ENCODE assay signal across 15 cellular contexts in the genomic region with DNA sequence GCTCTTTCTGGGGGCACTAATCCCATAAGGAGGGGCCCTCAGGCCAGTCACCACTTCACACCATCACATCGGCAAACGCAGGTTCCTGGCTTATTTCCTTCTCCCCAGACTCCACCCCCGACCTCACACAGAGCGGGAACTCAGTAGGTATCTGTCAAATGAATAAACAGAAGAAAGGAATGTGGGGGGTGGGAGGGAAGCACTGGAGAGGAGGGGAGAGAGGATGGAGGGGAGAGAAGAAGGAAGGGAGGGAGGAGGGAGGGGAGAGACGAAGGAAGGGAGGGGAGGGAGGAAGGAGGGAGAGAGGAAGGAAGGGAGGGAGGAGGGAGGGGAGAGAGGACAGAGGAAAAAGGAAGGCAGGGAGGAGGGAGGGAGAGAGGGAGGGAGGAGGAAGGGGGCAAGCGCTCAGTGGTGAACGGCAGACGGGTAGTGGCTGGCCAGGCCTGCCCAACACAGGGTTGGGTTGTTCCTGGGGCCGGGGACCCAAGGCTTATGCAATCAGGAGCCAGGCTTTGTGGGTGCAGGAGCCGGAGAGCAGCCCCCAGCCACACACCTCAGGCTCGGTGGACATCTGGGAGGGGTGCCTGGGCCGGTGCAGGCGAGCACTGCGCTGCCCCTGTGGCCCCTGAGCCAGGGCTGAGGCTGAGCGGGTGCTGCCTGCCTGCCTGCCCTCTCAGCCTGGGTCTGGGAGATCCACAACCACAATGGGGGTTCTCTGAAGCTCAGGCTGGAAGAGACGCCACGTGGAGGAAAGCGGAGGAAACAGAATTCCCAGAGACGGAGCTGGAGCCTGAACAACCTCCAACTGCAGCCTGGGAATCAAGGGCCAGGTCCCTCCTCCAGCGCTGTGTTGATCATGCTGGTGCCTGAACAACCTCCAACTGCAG. TPM values are rescaled to one million over a fixed set of nuclear protein-coding genes. Genes with fewer than 3 reads are reported as not detected.
DNase-seq lines count a peak whose midpoint lies in the region; ATAC-seq, FAIRE-seq and TF ChIP-seq lines count a peak whose summit lies in the region.
"Had no signal": no experiment of that assay in that cellular context is flagged by ENCODE, and none has a peak within 500 bp of the region (broad histone marks: within the 10 kb centered on the region; RNA-seq: fewer than 3 reads in every experiment).

No MANE protein-coding gene starts in this region.

- H3K36me3 ChIP-seq in endothelial cell of umbilical vein (ENCODE audit: control insufficient read depth in 2 of 2, extremely low read depth in 1 of 2, insufficient read depth in 2 of 2, low read length in 2 of 2), result no peaks in the 10 kb centered on the region
- no peaks in the 10 kb centered on the region for H3K36me3 ChIP-seq in spleen
- H3K36me3 ChIP-seq: lower lobe of right lung, ovary had no signal

- H2AFZ ChIP-seq in endothelial cell of umbilical vein (ENCODE audit: low read depth, low read length), result no peak overlapping the region

- H3K27me3 Mint-ChIP-seq in activated T-cell treated with anti-CD3 and anti-CD28 coated beads, Interleukin-2, amount 50 U/mL, for 4 hours (ENCODE audit: low read depth), result peaks cover 8% of the 10 kb centered on the region

- H3K4me2 ChIP-seq in endothelial cell of umbilical vein (ENCODE audit: insufficient read depth, low read length), result no peak overlapping the region

- H3K4me1 ChIP-seq in endothelial cell of umbilical vein (ENCODE audit: control insufficient read depth, extremely low read depth, insufficient read depth, low read length) (no peaks in the 10 kb centered on the region), spleen (peaks cover 5 to 67% (median 45%) of the 10 kb centered on the region in 6 donors)

- no TSS peak for BruUV-seq in endothelial cell of umbilical vein (replicated peaks; lab: Mats Ljungman, UMichigan)

- peak overlapping the region; percentile 26 for H3K4me3 Mint-ChIP-seq in activated T-cell treated with anti-CD3 and anti-CD28 coated beads, Interleukin-2, amount 50 U/mL, for 4 hours

- FAIRE-seq in endothelial cell of umbilical vein (lab: Jason Lieb, UNC) (no peak), frontal cortex (lab: Jason Lieb, UNC) (no peak)
- FAIRE-seq: colon had no signal

- no peaks in the 10 kb centered on the region for H3K27me3 ChIP-seq in endothelial cell of umbilical vein (ENCODE audit: control insufficient read depth in 2 of 2, insufficient read depth in 2 of 2, low read length in 2 of 2)
- H3K27me3 ChIP-seq in spleen (replicated peaks in 1 of 7), result peaks cover 0 to 19% (median 0%) of the 10 kb centered on the region in 7 donors
- H3K27me3 ChIP-seq: ovary had no signal

- no peak for TF ChIP-seq POLR2A in endothelial cell of umbilical vein (IDR thresholded peaks at IDR 0.05; ENCODE audit: low read depth, low read length)
- no peak for TF ChIP-seq POLR2A in spleen (IDR thresholded peaks at IDR 0.05)

- POLR2A ChIA-PET in endothelial cell of umbilical vein (lab: Charles Lee), result no interaction called here

- dilution Hi-C loops in endothelial cell of umbilical vein (cut with MboI; ENCODE audit: extremely low pct_ligation_motif_present, low sequenced_read_pairs), result no loop called here

- H3K27ac ChIP-seq in endothelial cell of umbilical vein (ENCODE audit: insufficient read depth, low read depth, low read length), result no peak overlapping the region
- no peak overlapping the region for H3K27ac ChIP-seq in spleen
- H3K27ac ChIP-seq: lower lobe of right lung, ovary, VCaP had no signal

- TF ChIP-seq CTCF in endothelial cell of umbilical vein (IDR thresholded peaks at IDR 0.05; ENCODE audit: extremely low read depth in 1 of 2, insufficient read depth in 1 of 2, low read depth in 1 of 2, low read length in 2 of 2), result no peak
- TF ChIP-seq CTCF in spleen (IDR thresholded peaks at IDR 0.05 in 8 of 11, conservative IDR thresholded peaks at IDR 0.05 in 3 of 11), result no peak

- ATAC-seq in activated T-cell treated with anti-CD3 and anti-CD28 coated beads, Interleukin-2, amount 50 U/mL, for 4 hours, result peak; percentile 22 to 32

- no peaks in the 10 kb centered on the region for H3K36me3 Mint-ChIP-seq in activated T-cell treated with anti-CD3 and anti-CD28 coated beads, Interleukin-2, amount 50 U/mL, for 4 hours (ENCODE audit: insufficient read depth)

- H3K9me3 ChIP-seq in endothelial cell of umbilical vein (replicated peaks; ENCODE audit: control insufficient read depth, insufficient read depth, low read length) (no peaks in the 10 kb centered on the region), spleen (no peaks in the 10 kb centered on the region)
- H3K9me3 ChIP-seq: lower lobe of right lung, ovary had no signal

- DNase-seq in activated T-cell treated with anti-CD3 and anti-CD28 coated beads, Interleukin-2, amount 50 U/mL, for 4 hours, result no peak
- DNase-seq in activated T-cell treated with anti-CD3 and anti-CD28 coated beads for 4 hours (no peak), NCI-H69 (lab: John Stamatoyannopoulos, UW) (peak; percentile 86), endothelial cell of umbilical vein (ENCODE audit: low read depth, low spot score) (no peak), spleen (peak; percentile 71), NCI-H1930 (lab: John Stamatoyannopoulos, UW) (no peak), DMS114 treated with DMSO at 0.1 percent for 48 hours (lab: John Stamatoyannopoulos, UW; ENCODE audit: unreplicated experiment) (no peak), frontal cortex (ENCODE audit: low spot score in 2 of 2) (no peak)
- DNase-seq: C1 segment of cervical spinal cord; lower lobe of right lung; NK-92 treated with Interleukin-12 subunit alpha and Interleukin-12 subunit beta, amount 100 ng/mL, for 24 hours; ovary; stimulated activated CD4-positive, alpha-beta T cell treated with anti-CD3 and anti-CD28 coated beads, Interleukin-4, amount 100 ng/mL, for 4 hours had no signal

- intact Hi-C loops in endothelial cell of umbilical vein (cut with micrococcal nuclease), result no loop called here
- intact Hi-C loops in spleen (cut with DNase I; ENCODE audit: low total_unique reads), result no loop called here

- H3K4me3 ChIP-seq in endothelial cell of umbilical vein (replicated peaks in 1 of 3; ENCODE audit: insufficient read depth in 1 of 3, low read depth in 1 of 3, low read length in 3 of 3) (no peak overlapping the region), spleen (no peak overlapping the region)
- H3K4me3 ChIP-seq: lower lobe of right lung, ovary had no signal

- H4K20me1 ChIP-seq in endothelial cell of umbilical vein (replicated peaks; ENCODE audit: control insufficient read depth, extremely low read depth, insufficient read depth, low read length), result no peaks in the 10 kb centered on the region

- H3K9me1 ChIP-seq in endothelial cell of umbilical vein (replicated peaks; ENCODE audit: control insufficient read depth, extremely low read depth, insufficient read depth, low read length), result no peaks in the 10 kb centered on the region

- H3K9ac ChIP-seq in endothelial cell of umbilical vein (replicated peaks; ENCODE audit: extremely low read depth, insufficient read depth, low read length), result no peak overlapping the region

- no peaks in the 10 kb centered on the region for H3K79me2 ChIP-seq in endothelial cell of umbilical vein (ENCODE audit: control insufficient read depth, insufficient read depth, low read length)

- WGBS in spleen, 5 donors, result 23 to 39% (median 29%) methylated on average over 19 to 20 of the region's 20 CpGs

- H3K4me1 Mint-ChIP-seq in activated T-cell treated with anti-CD3 and anti-CD28 coated beads, Interleukin-2, amount 50 U/mL, for 4 hours (ENCODE audit: low read depth), result peaks cover 47% of the 10 kb centered on the region

- CTCF ChIA-PET in endothelial cell of umbilical vein (lab: Charles Lee), result interaction anchor here (1.1 kb wide), 1 partner anchor 23 kb away, joined by 3 read pairs; no protein-coding TSS in a partner anchor

- H3K9me3 Mint-ChIP-seq in activated T-cell treated with anti-CD3 and anti-CD28 coated beads, Interleukin-2, amount 50 U/mL, for 4 hours, result no peaks in the 10 kb centered on the region

TF ChIP-seq in endothelial cell of umbilical vein, 7 proteins besides CTCF, POLR2A, EP300 and RAD21:
- TF ChIP-seq EZH2 (IDR thresholded peaks at IDR 0.05; ENCODE audit: borderline replicate concordance, low read depth, low read length, severe bottlenecking) (peak; percentile 38), POLR2AphosphoS5 (IDR thresholded peaks at IDR 0.05; ENCODE audit: insufficient read depth, low read depth, low read length) (no peak), FOS (IDR thresholded peaks at IDR 0.05; ENCODE audit: borderline replicate concordance, insufficient read depth, low read length) (no peak), GATA2 (IDR thresholded peaks at IDR 0.05; ENCODE audit: insufficient read depth, insufficient read length, low read depth, low read length) (no peak), MYC (IDR thresholded peaks at IDR 0.05; ENCODE audit: low read depth, low read length) (no peak)
- TF ChIP-seq, protein P1, sequence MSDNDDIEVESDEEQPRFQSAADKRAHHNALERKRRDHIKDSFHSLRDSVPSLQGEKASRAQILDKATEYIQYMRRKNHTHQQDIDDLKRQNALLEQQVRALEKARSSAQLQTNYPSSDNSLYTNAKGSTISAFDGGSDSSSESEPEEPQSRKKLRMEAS (IDR thresholded peaks at IDR 0.05; ENCODE audit: insufficient read depth, insufficient read length), result no peak

RNA-seq across cellular contexts. Expression of gene FBRSL1, which starts 52.5 kb away (rescaled TPM):
- total RNA-seq in activated T-cell treated with anti-CD3 and anti-CD28 coated beads, Interleukin-2, amount 50 U/mL, for 4 hours, result 100 to 1,000 TPM in 2 of 3 donors, 10 to 100 TPM in 1; 95.8 to 112 (median 104) TPM
- total RNA-seq in endothelial cell of umbilical vein (75.5 and 79.8 TPM in 2 replicates), spleen (100 to 1,000 TPM in 1 of 7 donors, 10 to 100 TPM in 6; 28.3 to 161 (median 60.4) TPM), frontal cortex (4.1 TPM)
- polyA plus RNA-seq in endothelial cell of umbilical vein (10.2 and 19.3 TPM in 2 replicates), spleen (10 to 100 TPM; 14.3 to 40.3 (median 22.3) TPM)
- polyA plus RNA-seq in endothelial cell of umbilical vein (2011; cell fraction: cytosol; rRNA removed), result 11.1 and 20.9 TPM in 2 replicates
- 30.5 and 90.9 TPM in 2 replicates for polyA plus RNA-seq in endothelial cell of umbilical vein (2011; cell fraction: nucleus; rRNA removed)
- 39.6 and 65.2 TPM in 2 replicates for polyA plus RNA-seq in endothelial cell of umbilical vein (2012)
- 3.4 and 4.2 TPM in 2 replicates for polyA minus RNA-seq in endothelial cell of umbilical vein
- polyA minus RNA-seq in endothelial cell of umbilical vein (2011; cell fraction: cytosol; rRNA and poly(A)+ RNA removed), result 44.8 TPM
- polyA minus RNA-seq in endothelial cell of umbilical vein (2011; cell fraction: nucleus; rRNA and poly(A)+ RNA removed), result 7.9 and 13.7 TPM in 2 replicates

Comparison
In these comparisons a context has a peak if more than half of its experiments do, and no peak if none do; other contexts are left out.
1. DNase-seq: peak in NCI-H69 (single experiment) and spleen (single experiment); none in activated T-cell treated with anti-CD3 and anti-CD28 coated beads, Interleukin-2, amount 50 U/mL, for 4 hours (single experiment), activated T-cell treated with anti-CD3 and anti-CD28 coated beads for 4 hours (single experiment), endothelial cell of umbilical vein (single experiment), NCI-H1930 (0 of 2), DMS114 treated with DMSO at 0.1 percent for 48 hours (single experiment) and frontal cortex (0 of 2).